Comparison of ENCODE assay signal across 8 cellular contexts in the genomic region with DNA sequence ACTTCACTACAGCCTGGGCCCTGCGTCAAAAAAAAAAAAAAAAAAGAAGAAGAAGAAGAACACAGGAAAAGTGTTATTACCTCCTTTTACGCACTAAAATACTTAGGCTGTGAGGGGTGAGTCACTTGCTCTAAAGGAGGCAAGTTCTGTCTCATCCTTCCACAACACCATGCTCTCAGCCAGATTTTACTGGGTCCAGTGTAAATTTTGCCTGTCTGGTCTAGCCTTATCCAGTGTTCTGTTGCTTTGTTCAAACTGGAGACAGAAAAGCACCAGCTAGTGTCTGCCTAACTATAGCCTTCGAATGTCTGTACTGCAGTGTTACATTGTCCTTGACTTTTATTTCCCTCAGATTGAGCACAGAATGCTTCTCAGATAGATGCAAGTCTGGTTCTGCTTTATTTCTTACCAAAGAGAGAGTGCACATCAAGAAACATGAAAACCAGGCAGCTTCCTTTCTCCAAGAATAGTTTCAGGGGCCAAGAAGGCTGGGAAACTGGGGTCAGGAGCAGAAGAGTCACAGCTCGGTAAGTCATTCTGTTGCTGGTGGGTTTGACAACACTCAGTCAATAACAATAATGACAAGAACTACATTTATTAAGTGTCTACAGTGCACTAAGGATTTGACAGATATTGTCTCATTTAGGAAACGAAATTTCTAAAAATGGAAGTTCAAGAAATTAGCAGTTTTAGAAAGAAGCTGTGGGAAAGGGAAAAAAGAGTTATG. TPM values are rescaled to one million over a fixed set of nuclear protein-coding genes. Genes with fewer than 3 reads are reported as not detected.
DNase-seq lines count a peak whose midpoint lies in the region; ATAC-seq and TF ChIP-seq lines count a peak whose summit lies in the region.

No MANE protein-coding gene starts in this region.

- H3K14ac ChIP-seq in H9 (ENCODE audit: insufficient read depth, low read length), result no peak overlapping the region

- H3K27ac Mint-ChIP-seq in nephron, result peak overlapping the region; percentile 62 to 79 (median 66)
- H3K27ac Mint-ChIP-seq in H9, result no peak overlapping the region; a peak in 2 of 7 replicates

- no peaks in the 10 kb centered on the region for H3K4me1 ChIP-seq in H9 (ENCODE audit: insufficient read depth, low read length)

- no peak overlapping the region for H2BK120ac ChIP-seq in H9 (ENCODE audit: low read depth, low read length, poor library complexity, severe bottlenecking)

- no peak overlapping the region for H3T11ph ChIP-seq in H9 (ENCODE audit: low read length)

- H3K56ac ChIP-seq in H9 (ENCODE audit: insufficient read length, low read depth, low read length), result no peak overlapping the region

- H2AFZ ChIP-seq in H9 (ENCODE audit: low read length), result no peak overlapping the region

- no peaks in the 10 kb centered on the region for H3K9me3 Mint-ChIP-seq in nephron
- H3K9me3 Mint-ChIP-seq in H9, result no peaks in the 10 kb centered on the region

- no peak overlapping the region for H2BK5ac ChIP-seq in H9 (ENCODE audit: insufficient read length, low read length)

- no peak overlapping the region for H3K9ac ChIP-seq in H9 (ENCODE audit: extremely low read depth, insufficient read length, low read length)

- H3K27me3 Mint-ChIP-seq in nephron (ENCODE audit: low read depth) (no peaks in the 10 kb centered on the region), H9 (ENCODE audit: low read depth) (peaks cover 15% of the 10 kb centered on the region)

- no peak overlapping the region for H4K91ac ChIP-seq in H9 (ENCODE audit: insufficient read length, low read depth, low read length)

- no peak for TF ChIP-seq CTCF in nephron (IDR thresholded peaks at IDR 0.05; ENCODE audit: unreplicated experiment in 3 of 3)
- TF ChIP-seq CTCF in H9 (conservative IDR thresholded peaks at IDR 0.05), result no peak

- WGBS in H9 (ENCODE audit: extremely low coverage, insufficient read length, low lambda C conversion rate), result no CpG with 5 or more reads among the region's 5 CpGs

- no peak overlapping the region for H2BK20ac ChIP-seq in H9 (ENCODE audit: low read depth, low read length, poor library complexity, severe bottlenecking)

- no peak overlapping the region for H2BK15ac ChIP-seq in H9 (ENCODE audit: low read depth, low read length)

- H4K8ac ChIP-seq in H9 (replicated peaks; ENCODE audit: insufficient read length, low read depth, low read length), result no peak overlapping the region

- DNase-seq in NOMO-1 treated with DMSO at 0.1 percent for 48 hours (lab: John Stamatoyannopoulos, UW; ENCODE audit: unreplicated experiment) (peak; percentile 83), NCI-H1105 treated with DMSO at 0.1 percent for 48 hours (lab: John Stamatoyannopoulos, UW) (no peak), H9 (no peak)
- no peak for DNase-seq in activated CD4-positive, alpha-beta T cell treated with anti-CD3 and anti-CD28 coated beads, Interleukin-2, amount 50 U/mL, for 4 hours
- DNase-seq in activated CD4-positive, alpha-beta T cell treated with anti-CD3 and anti-CD28 coated beads for 48 hours, result no peak

- ATAC-seq in GM18502 (IDR thresholded peaks at IDR 0.05; ENCODE audit: poor library complexity, unreplicated experiment), result peak; percentile 54
- peak; percentile 50 for ATAC-seq in HG02678 (IDR thresholded peaks at IDR 0.05; ENCODE audit: unreplicated experiment)

- no peak overlapping the region for H2BK12ac ChIP-seq in H9 (ENCODE audit: insufficient read length, low read depth, low read length)

- H3K23ac ChIP-seq in H9 (ENCODE audit: insufficient read length, low read depth, low read length), result no peak overlapping the region

- H3K36me3 Mint-ChIP-seq in nephron (ENCODE audit: low read depth) (no peaks in the 10 kb centered on the region), H9 (ENCODE audit: insufficient read depth in 1 of 3, low read depth in 3 of 3) (no peaks in the 10 kb centered on the region)

- no peak overlapping the region for H3K18ac ChIP-seq in H9 (ENCODE audit: insufficient read length, low read depth, low read length)

- no peaks in the 10 kb centered on the region for H3K79me2 ChIP-seq in H9 (ENCODE audit: insufficient read depth, low read length)

- H2AK5ac ChIP-seq in H9 (ENCODE audit: insufficient read length, low read length), result no peak overlapping the region

- H3K4me1 Mint-ChIP-seq in nephron (peaks cover 53% of the 10 kb centered on the region), H9 (peaks cover 29 to 31% of the 10 kb centered on the region in 2 experiments)

- H3K9me3 ChIP-seq in H9 (ENCODE audit: control insufficient read depth, low read depth, low read length), result no peaks in the 10 kb centered on the region

- H3K79me1 ChIP-seq in H9 (ENCODE audit: insufficient read depth, low read depth, low read length, poor library complexity, severe bottlenecking), result no peaks in the 10 kb centered on the region

- no peak overlapping the region for H3K27ac ChIP-seq in H9 (ENCODE audit: insufficient read length, low read depth, low read length)

- H3K23me2 ChIP-seq in H9 (ENCODE audit: insufficient read length, low read depth, low read length, poor library complexity, severe bottlenecking), result no peaks in the 10 kb centered on the region

- H3K4me2 ChIP-seq in H9 (ENCODE audit: insufficient read depth, insufficient read length, low read length), result no peak overlapping the region

- H3K4me3 Mint-ChIP-seq in nephron, result no peak overlapping the region
- H3K4me3 Mint-ChIP-seq in H9, result no peak overlapping the region

- H3K27me3 ChIP-seq in H9 (ENCODE audit: insufficient read depth, low read length), result no peaks in the 10 kb centered on the region

- no peak overlapping the region for H4K5ac ChIP-seq in H9 (ENCODE audit: insufficient read length, low read depth, low read length)

- H3K4ac ChIP-seq in H9 (ENCODE audit: low read depth, low read length), result no peak overlapping the region

- H4K20me1 ChIP-seq in H9 (ENCODE audit: control insufficient read depth, insufficient read depth, insufficient read length), result no peaks in the 10 kb centered on the region

RNA-seq across cellular contexts. Expression of a gene that starts 3.1 kb away (rescaled TPM):
- not detected in 2 replicates for total RNA-seq in H9 (2021)

RNA-seq across cellular contexts. Expression of a gene that starts 59.2 kb away (rescaled TPM):
- 28.1 and 28.4 TPM in 2 replicates for total RNA-seq in H9 (2021)

RNA-seq across cellular contexts. Expression of a gene that starts 59.6 kb away (rescaled TPM):
- 40.3 and 41.9 TPM in 2 replicates for total RNA-seq in H9 (2021)

Comparison
In these comparisons a context has a peak if more than half of its experiments do, and no peak if none do; other contexts are left out.
1. H3K27ac Mint-ChIP-seq: peak in nephron (3 of 3); none in H9 (0 of 3).